9 cellular contexts compared by ENCODE assay signal in genomic region chr20:50663095-50663821, GRCh38. TPM values are rescaled to one million over a fixed set of nuclear protein-coding genes. Genes with fewer than 3 reads are reported as not detected.
DNase-seq lines count a peak whose midpoint lies in the region; ATAC-seq, FAIRE-seq and TF ChIP-seq lines count a peak whose summit lies in the region.
"Had no signal": no experiment of that assay in that cellular context is flagged by ENCODE, and none has a peak within 500 bp of the region (broad histone marks: within the 10 kb centered on the region; RNA-seq: fewer than 3 reads in every experiment).

No MANE protein-coding gene starts in this region.

- TF ChIP-seq POLR2A in gastroesophageal sphincter (IDR thresholded peaks at IDR 0.05), result no peak

- CTCF ChIA-PET in SK-N-SH (lab: Yijun Ruan, JAX), result interaction anchor here (0.5 to 3.1 kb wide), 26 partner anchors 8 to 494 kb away, joined by 3 to 25 read pairs (median 4); partner anchors contain the start of genes DPM1, MOCS3 and RIPOR3

- H3K4me3 ChIP-seq in SK-N-SH (ENCODE audit: low read depth in 2 of 2, low read length in 1 of 2) (no peak overlapping the region), kidney epithelial cell (ENCODE audit: low read depth, low read length) (no peak overlapping the region), gastroesophageal sphincter (no peak overlapping the region)

- no peak for FAIRE-seq in GM19239 (lab: Jason Lieb, UNC)

- H3K27me3 ChIP-seq in SK-N-SH (ENCODE audit: insufficient read depth) (no peaks in the 10 kb centered on the region), kidney epithelial cell (ENCODE audit: control insufficient read depth, insufficient read depth, low read length) (no peaks in the 10 kb centered on the region), gastroesophageal sphincter (no peaks in the 10 kb centered on the region)

- POLR2A ChIA-PET in SK-N-SH (lab: Yijun Ruan, JAX), result no interaction called here

- no peak for TF ChIP-seq EP300 in SK-N-SH (IDR thresholded peaks at IDR 0.05; ENCODE audit: borderline replicate concordance in 1 of 2, low read depth in 1 of 2, low read length in 1 of 2)
- TF ChIP-seq EP300 in gastroesophageal sphincter (IDR thresholded peaks at IDR 0.05), result no peak

- H3F3A ChIP-seq in SK-N-SH (replicated peaks; ENCODE audit: insufficient read depth), result no peaks in the 10 kb centered on the region

- H4K20me1 ChIP-seq in SK-N-SH (ENCODE audit: insufficient read depth), result no peaks in the 10 kb centered on the region

- no peak overlapping the region for H3K4me2 ChIP-seq in SK-N-SH

- ATAC-seq in gastroesophageal sphincter (no peak), GM18517 (IDR thresholded peaks at IDR 0.05; ENCODE audit: unreplicated experiment) (no peak)

- H3K4me1 ChIP-seq in SK-N-SH (ENCODE audit: control insufficient read depth in 1 of 2, insufficient read depth in 2 of 2, low read depth in 1 of 2, low read length in 1 of 2) (peaks cover 0 to 5% of the 10 kb centered on the region in 2 experiments; a peak in 1 of 4 replicates), gastroesophageal sphincter (peaks cover 0 to 31% (median 3%) of the 10 kb centered on the region in 3 donors)

- TF ChIP-seq CTCF in SK-N-SH (IDR thresholded peaks at IDR 0.05) (peak; percentile 27; the same call in 1 of the 2 replicates), kidney epithelial cell (IDR thresholded peaks at IDR 0.05; ENCODE audit: insufficient read depth, low read length, poor library complexity, severe bottlenecking) (peak; percentile 23), gastroesophageal sphincter (IDR thresholded peaks at IDR 0.05) (no peak)

- no peak overlapping the region for H3K9ac ChIP-seq in SK-N-SH

- no peak overlapping the region; a peak in 1 of 4 replicates for H3K27ac ChIP-seq in SK-N-SH (ENCODE audit: low read depth in 2 of 2, low read length in 1 of 2)
- H3K27ac ChIP-seq in gastroesophageal sphincter, result peak overlapping the region in 2 of 4 donors; percentile 42 to 76

- H3K79me2 ChIP-seq in SK-N-SH (ENCODE audit: insufficient read depth), result no peaks in the 10 kb centered on the region

- DNase-seq in Ammon's horn (ENCODE audit: low spot score) (peak; percentile 20), HT1080 (ENCODE audit: low read depth) (peak; percentile 29), SK-N-SH (peak; percentile 56), kidney epithelial cell (ENCODE audit: low read depth) (no peak), GM19239 (ENCODE audit: insufficient read length, low spot score) (no peak), NCI-H2227 (lab: John Stamatoyannopoulos, UW; ENCODE audit: unreplicated experiment) (no peak)
- DNase-seq: activated naive CD8-positive, alpha-beta T cell treated with anti-CD3 and anti-CD28 coated beads, Interleukin-2, amount 10 ng/mL, durations not matched to agents 7 days and 5 days had no signal

- H3K9me2 ChIP-seq in SK-N-SH, result no peaks in the 10 kb centered on the region

- H3K9me3 ChIP-seq in SK-N-SH (no peaks in the 10 kb centered on the region), gastroesophageal sphincter (no peaks in the 10 kb centered on the region)

- no peak overlapping the region for H2AFZ ChIP-seq in SK-N-SH (ENCODE audit: low read depth)

- no peaks in the 10 kb centered on the region for H3K36me3 ChIP-seq in SK-N-SH (replicated peaks in 1 of 2; ENCODE audit: control insufficient read depth in 1 of 2, insufficient read depth in 2 of 2, low read length in 1 of 2)
- H3K36me3 ChIP-seq in kidney epithelial cell (ENCODE audit: control insufficient read depth, insufficient read depth, low read length), result no peaks in the 10 kb centered on the region
- H3K36me3 ChIP-seq in gastroesophageal sphincter, result no peaks in the 10 kb centered on the region

- TF ChIP-seq RAD21 in SK-N-SH (IDR thresholded peaks at IDR 0.05; ENCODE audit: low read length), result peak; percentile 73

- WGBS in SK-N-SH (ENCODE audit: low lambda C conversion rate), result 62% methylated on average over 8 of the region's 10 CpGs
- 81 to 82% methylated on average over 7 to 8 of the region's 10 CpGs for WGBS in gastroesophageal sphincter (ENCODE audit: low coverage in 1 of 2), 2 donors

TF ChIP-seq in SK-N-SH, 30 proteins besides CTCF, POLR2A, EP300 and RAD21:
- TF ChIP-seq, protein P1, sequence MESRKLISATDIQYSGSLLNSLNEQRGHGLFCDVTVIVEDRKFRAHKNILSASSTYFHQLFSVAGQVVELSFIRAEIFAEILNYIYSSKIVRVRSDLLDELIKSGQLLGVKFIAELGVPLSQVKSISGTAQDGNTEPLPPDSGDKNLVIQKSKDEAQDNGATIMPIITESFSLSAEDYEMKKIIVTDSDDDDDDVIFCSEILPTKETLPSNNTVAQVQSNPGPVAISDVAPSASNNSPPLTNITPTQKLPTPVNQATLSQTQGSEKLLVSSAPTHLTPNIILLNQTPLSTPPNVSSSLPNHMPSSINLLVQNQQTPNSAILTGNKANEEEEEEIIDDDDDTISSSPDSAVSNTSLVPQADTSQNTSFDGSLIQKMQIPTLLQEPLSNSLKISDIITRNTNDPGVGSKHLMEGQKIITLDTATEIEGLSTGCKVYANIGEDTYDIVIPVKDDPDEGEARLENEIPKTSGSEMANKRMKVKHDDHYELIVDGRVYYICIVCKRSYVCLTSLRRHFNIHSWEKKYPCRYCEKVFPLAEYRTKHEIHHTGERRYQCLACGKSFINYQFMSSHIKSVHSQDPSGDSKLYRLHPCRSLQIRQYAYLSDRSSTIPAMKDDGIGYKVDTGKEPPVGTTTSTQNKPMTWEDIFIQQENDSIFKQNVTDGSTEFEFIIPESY (IDR thresholded peaks at IDR 0.05; ENCODE audit: borderline replicate concordance, low read depth), result no peak
- TF ChIP-seq SMC3 (IDR thresholded peaks at IDR 0.05; ENCODE audit: low read depth, low read length), result peak; percentile 37; the same call in 1 of the 2 replicates
- no peak for TF ChIP-seq ELF1 (IDR thresholded peaks at IDR 0.05)
- TF ChIP-seq TEAD4 (IDR thresholded peaks at IDR 0.05; ENCODE audit: borderline replicate concordance, insufficient read depth), result no peak

RNA-seq across cellular contexts. Expression of gene RIPOR3, which starts 28.1 kb away (rescaled TPM):
- not detected in 2 replicates for total RNA-seq in HT1080 (2014; rRNA removed; shearing (Covaris generic))
- polyA plus RNA-seq in HT1080 (2015; cell fraction: cytosol; rRNA removed), result not detected in 2 replicates
- 0.05 TPM in 1 of 2 replicates, not detected in the other for polyA plus RNA-seq in HT1080 (2015; cell fraction: nucleus; rRNA removed)
- polyA plus RNA-seq in SK-N-SH (2012; rRNA removed), result 1.0 and 1.2 TPM in 2 replicates
- polyA plus RNA-seq in SK-N-SH (2012; cell fraction: cytosol; rRNA removed), result 0.18 and 0.33 TPM in 2 replicates
- 7.0 and 8.8 TPM in 2 replicates for polyA plus RNA-seq in SK-N-SH (2012; cell fraction: nucleus; rRNA removed)
- total RNA-seq in kidney epithelial cell (0.08 and 0.41 TPM in 2 replicates), gastroesophageal sphincter (10 to 100 TPM in 2 of 4 donors, 1 to 10 TPM in 2; 8.2 to 24.1 (median 12.9) TPM)
- total RNA-seq: activated naive CD8-positive, alpha-beta T cell treated with anti-CD3 and anti-CD28 coated beads, Interleukin-2, amount 10 ng/mL, durations not matched to agents 7 days and 5 days had no signal

Comparison
In these comparisons a context has a peak if more than half of its experiments do, and no peak if none do; other contexts are left out.
1. DNase-seq: peak in Ammon's horn (single experiment), HT1080 (single experiment) and SK-N-SH (single experiment); none in kidney epithelial cell (single experiment), GM19239 (single experiment) and NCI-H2227 (single experiment).
2. CTCF ChIP-seq: peak in SK-N-SH (single experiment) and kidney epithelial cell (single experiment); none in gastroesophageal sphincter (0 of 4).